In the genomic region with DNA sequence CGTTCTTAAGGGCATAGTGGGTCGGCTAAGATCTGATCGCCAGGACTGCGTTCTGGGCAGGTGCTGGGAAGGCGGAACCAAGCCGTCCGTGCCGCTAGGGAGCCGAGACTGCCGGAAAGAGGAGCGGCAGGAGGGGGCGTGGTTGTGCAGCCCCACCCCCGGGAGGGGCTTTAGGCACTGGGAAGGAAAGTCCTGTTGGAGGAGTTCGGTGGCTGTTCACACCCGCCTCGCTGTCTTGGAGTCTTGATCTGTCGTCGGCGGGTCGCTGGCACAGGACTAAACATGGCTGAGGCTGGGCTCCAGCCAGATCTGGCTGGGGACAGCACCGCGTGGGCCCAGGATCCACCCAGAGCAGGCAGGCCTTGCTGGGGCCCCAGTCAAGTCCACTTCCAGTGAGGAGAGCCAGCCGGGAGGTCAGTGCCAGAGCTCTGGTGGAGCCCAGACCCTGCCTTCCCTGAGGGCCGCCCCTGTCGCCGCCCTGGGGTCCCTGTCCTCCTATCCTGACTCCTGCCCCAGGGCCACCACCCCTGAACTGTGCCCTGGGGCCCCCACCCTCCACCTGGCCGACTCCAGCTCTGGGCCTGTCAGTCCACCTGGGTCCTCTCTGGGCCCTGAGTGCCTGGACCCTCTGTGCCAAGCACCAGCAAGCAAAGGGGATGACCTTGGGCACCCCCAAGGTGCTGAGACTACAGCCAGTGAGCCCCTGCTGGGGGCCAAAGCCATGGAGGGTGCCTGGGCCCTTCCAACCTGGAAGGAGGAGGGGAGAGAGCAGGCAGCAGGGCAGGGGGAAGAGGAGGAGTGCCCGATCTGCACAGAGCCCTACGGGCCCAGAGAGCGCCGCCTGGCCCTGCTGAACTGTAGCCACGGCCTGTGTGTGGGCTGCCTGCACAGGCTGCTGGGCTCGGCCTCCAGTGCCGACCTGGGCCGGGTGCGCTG, we compare ENCODE assay signal across 1 cellular context.
A peak's percentile ranks its signal among the peaks of the same experiment; 100 is the strongest.
TF ChIP-seq lines count a peak whose summit lies in the region.

No MANE protein-coding gene starts in this region.

TF ChIP-seq in HEK293, 187 proteins besides CTCF, POLR2A, EP300 and RAD21 (continued from another document and continues in another):
- TF ChIP-seq ZNF701 (tag by site-specific recombination; IDR thresholded peaks at IDR 0.05) (no peak), ZNF350 (tag by site-specific recombination; IDR thresholded peaks at IDR 0.05) (no peak), MYNN (tag by site-specific recombination; IDR thresholded peaks at IDR 0.05; ENCODE audit: borderline replicate concordance) (no peak), ZNF324 (tag by site-specific recombination; IDR thresholded peaks at IDR 0.05) (no peak), REPIN1 (tag by site-specific recombination; IDR thresholded peaks at IDR 0.05; ENCODE audit: low read depth) (no peak), KLF10 (tag by site-specific recombination; IDR thresholded peaks at IDR 0.05) (peak; percentile 45; the same call in 1 of the 2 replicates), KLF1 (tag by site-specific recombination; IDR thresholded peaks at IDR 0.05) (peak; percentile 89), ZNF266 (tag by site-specific recombination; IDR thresholded peaks at IDR 0.05; ENCODE audit: low read depth) (no peak), ZNF843 (tag by site-specific recombination; IDR thresholded peaks at IDR 0.05) (no peak), ZBTB8A (tag by site-specific recombination; IDR thresholded peaks at IDR 0.05) (no peak; the same call in 1 of the 2 replicates), ZNF621 (tag by site-specific recombination; IDR thresholded peaks at IDR 0.05) (no peak), ZNF585B (tag by site-specific recombination; IDR thresholded peaks at IDR 0.05) (no peak), ZNF548 (tag by site-specific recombination; IDR thresholded peaks at IDR 0.05) (no peak), ZNF146 (tag by site-specific recombination; IDR thresholded peaks at IDR 0.05) (no peak), YY1 (tag by site-specific recombination; IDR thresholded peaks at IDR 0.05) (no peak), ZNF837 (tag by site-specific recombination; IDR thresholded peaks at IDR 0.05) (no peak), ZNF624 (tag by site-specific recombination; IDR thresholded peaks at IDR 0.05) (no peak), KLF16 (tag by site-specific recombination; IDR thresholded peaks at IDR 0.05) (peak; percentile 60; the same call in 1 of the 2 replicates), ZNF19 (tag by site-specific recombination; IDR thresholded peaks at IDR 0.05; ENCODE audit: low read depth) (no peak), TRIM28 (IDR thresholded peaks at IDR 0.05; ENCODE audit: borderline replicate concordance, low read length) (no peak), ZNF23 (tag by site-specific recombination; IDR thresholded peaks at IDR 0.05; ENCODE audit: borderline replicate concordance) (no peak), ZNF335 (tag by site-specific recombination; conservative IDR thresholded peaks at IDR 0.05) (no peak), ZNF610 (tag by site-specific recombination; IDR thresholded peaks at IDR 0.05; ENCODE audit: borderline replicate concordance) (peak; percentile 98), SCRT1 (tag by site-specific recombination; IDR thresholded peaks at IDR 0.05; ENCODE audit: borderline replicate concordance) (no peak)
- TF ChIP-seq, protein P1, sequence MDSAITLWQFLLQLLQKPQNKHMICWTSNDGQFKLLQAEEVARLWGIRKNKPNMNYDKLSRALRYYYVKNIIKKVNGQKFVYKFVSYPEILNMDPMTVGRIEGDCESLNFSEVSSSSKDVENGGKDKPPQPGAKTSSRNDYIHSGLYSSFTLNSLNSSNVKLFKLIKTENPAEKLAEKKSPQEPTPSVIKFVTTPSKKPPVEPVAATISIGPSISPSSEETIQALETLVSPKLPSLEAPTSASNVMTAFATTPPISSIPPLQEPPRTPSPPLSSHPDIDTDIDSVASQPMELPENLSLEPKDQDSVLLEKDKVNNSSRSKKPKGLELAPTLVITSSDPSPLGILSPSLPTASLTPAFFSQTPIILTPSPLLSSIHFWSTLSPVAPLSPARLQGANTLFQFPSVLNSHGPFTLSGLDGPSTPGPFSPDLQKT (IDR thresholded peaks at IDR 0.05; ENCODE audit: borderline replicate concordance, low read depth, low read length): no peak
- TF ChIP-seq, protein P2, sequence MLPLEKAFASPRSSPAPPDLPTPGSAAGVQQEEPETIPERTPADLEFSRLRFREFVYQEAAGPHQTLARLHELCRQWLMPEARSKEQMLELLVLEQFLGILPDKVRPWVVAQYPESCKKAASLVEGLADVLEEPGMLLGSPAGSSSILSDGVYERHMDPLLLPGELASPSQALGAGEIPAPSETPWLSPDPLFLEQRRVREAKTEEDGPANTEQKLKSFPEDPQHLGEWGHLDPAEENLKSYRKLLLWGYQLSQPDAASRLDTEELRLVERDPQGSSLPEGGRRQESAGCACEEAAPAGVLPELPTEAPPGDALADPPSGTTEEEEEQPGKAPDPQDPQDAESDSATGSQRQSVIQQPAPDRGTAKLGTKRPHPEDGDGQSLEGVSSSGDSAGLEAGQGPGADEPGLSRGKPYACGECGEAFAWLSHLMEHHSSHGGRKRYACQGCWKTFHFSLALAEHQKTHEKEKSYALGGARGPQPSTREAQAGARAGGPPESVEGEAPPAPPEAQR (tag by site-specific recombination; IDR thresholded peaks at IDR 0.05): no peak
- TF ChIP-seq, protein P3, sequence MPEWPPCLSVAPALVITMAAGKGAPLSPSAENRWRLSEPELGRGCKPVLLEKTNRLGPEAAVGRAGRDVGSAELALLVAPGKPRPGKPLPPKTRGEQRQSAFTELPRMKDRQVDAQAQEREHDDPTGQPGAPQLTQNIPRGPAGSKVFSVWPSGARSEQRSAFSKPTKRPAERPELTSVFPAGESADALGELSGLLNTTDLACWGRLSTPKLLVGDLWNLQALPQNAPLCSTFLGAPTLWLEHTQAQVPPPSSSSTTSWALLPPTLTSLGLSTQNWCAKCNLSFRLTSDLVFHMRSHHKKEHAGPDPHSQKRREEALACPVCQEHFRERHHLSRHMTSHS (tag by site-specific recombination; IDR thresholded peaks at IDR 0.05): no peak
- TF ChIP-seq, protein P4, sequence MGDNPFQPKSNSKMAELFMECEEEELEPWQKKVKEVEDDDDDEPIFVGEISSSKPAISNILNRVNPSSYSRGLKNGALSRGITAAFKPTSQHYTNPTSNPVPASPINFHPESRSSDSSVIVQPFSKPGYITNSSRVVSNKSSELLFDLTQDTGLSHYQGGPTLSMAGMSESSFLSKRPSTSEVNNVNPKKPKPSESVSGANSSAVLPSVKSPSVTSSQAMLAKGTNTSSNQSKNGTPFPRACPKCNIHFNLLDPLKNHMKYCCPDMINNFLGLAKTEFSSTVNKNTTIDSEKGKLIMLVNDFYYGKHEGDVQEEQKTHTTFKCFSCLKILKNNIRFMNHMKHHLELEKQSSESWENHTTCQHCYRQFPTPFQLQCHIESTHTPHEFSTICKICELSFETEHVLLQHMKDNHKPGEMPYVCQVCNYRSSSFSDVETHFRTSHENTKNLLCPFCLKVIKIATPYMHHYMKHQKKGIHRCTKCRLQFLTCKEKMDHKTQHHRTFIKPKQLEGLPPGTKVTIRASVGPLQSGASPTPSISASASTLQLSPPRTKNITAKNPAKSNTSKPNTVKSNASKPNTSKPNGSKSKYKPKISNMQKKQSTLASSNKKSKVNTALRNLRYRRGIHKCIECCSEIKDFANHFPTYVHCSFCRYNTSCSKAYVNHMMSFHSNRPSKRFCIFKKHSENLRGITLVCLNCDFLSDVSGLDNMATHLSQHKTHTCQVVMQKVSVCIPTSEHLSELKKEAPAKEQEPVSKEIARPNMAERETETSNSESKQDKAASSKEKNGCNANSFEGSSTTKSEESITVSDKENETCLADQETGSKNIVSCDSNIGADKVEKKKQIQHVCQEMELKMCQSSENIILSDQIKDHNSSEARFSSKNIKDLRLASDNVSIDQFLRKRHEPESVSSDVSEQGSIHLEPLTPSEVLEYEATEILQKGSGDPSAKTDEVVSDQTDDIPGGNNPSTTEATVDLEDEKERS (tag by site-specific recombination; IDR thresholded peaks at IDR 0.05): no peak
- TF ChIP-seq, protein P5, sequence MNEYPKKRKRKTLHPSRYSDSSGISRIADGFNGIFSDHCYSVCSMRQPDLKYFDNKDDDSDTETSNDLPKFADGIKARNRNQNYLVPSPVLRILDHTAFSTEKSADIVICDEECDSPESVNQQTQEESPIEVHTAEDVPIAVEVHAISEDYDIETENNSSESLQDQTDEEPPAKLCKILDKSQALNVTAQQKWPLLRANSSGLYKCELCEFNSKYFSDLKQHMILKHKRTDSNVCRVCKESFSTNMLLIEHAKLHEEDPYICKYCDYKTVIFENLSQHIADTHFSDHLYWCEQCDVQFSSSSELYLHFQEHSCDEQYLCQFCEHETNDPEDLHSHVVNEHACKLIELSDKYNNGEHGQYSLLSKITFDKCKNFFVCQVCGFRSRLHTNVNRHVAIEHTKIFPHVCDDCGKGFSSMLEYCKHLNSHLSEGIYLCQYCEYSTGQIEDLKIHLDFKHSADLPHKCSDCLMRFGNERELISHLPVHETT (tag by site-specific recombination; IDR thresholded peaks at IDR 0.05): no peak
- TF ChIP-seq, protein P6, sequence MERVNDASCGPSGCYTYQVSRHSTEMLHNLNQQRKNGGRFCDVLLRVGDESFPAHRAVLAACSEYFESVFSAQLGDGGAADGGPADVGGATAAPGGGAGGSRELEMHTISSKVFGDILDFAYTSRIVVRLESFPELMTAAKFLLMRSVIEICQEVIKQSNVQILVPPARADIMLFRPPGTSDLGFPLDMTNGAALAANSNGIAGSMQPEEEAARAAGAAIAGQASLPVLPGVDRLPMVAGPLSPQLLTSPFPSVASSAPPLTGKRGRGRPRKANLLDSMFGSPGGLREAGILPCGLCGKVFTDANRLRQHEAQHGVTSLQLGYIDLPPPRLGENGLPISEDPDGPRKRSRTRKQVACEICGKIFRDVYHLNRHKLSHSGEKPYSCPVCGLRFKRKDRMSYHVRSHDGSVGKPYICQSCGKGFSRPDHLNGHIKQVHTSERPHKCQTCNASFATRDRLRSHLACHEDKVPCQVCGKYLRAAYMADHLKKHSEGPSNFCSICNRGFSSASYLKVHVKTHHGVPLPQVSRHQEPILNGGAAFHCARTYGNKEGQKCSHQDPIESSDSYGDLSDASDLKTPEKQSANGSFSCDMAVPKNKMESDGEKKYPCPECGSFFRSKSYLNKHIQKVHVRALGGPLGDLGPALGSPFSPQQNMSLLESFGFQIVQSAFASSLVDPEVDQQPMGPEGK (tag by site-specific recombination; IDR thresholded peaks at IDR 0.05): peak; percentile 85
- TF ChIP-seq, protein P7, sequence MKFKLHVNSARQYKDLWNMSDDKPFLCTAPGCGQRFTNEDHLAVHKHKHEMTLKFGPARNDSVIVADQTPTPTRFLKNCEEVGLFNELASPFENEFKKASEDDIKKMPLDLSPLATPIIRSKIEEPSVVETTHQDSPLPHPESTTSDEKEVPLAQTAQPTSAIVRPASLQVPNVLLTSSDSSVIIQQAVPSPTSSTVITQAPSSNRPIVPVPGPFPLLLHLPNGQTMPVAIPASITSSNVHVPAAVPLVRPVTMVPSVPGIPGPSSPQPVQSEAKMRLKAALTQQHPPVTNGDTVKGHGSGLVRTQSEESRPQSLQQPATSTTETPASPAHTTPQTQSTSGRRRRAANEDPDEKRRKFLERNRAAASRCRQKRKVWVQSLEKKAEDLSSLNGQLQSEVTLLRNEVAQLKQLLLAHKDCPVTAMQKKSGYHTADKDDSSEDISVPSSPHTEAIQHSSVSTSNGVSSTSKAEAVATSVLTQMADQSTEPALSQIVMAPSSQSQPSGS (tag by site-specific recombination; IDR thresholded peaks at IDR 0.05; ENCODE audit: low read depth): no peak
- TF ChIP-seq, protein P8, sequence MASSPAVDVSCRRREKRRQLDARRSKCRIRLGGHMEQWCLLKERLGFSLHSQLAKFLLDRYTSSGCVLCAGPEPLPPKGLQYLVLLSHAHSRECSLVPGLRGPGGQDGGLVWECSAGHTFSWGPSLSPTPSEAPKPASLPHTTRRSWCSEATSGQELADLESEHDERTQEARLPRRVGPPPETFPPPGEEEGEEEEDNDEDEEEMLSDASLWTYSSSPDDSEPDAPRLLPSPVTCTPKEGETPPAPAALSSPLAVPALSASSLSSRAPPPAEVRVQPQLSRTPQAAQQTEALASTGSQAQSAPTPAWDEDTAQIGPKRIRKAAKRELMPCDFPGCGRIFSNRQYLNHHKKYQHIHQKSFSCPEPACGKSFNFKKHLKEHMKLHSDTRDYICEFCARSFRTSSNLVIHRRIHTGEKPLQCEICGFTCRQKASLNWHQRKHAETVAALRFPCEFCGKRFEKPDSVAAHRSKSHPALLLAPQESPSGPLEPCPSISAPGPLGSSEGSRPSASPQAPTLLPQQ (tag by site-specific recombination; IDR thresholded peaks at IDR 0.05): no peak
- TF ChIP-seq, protein P9, sequence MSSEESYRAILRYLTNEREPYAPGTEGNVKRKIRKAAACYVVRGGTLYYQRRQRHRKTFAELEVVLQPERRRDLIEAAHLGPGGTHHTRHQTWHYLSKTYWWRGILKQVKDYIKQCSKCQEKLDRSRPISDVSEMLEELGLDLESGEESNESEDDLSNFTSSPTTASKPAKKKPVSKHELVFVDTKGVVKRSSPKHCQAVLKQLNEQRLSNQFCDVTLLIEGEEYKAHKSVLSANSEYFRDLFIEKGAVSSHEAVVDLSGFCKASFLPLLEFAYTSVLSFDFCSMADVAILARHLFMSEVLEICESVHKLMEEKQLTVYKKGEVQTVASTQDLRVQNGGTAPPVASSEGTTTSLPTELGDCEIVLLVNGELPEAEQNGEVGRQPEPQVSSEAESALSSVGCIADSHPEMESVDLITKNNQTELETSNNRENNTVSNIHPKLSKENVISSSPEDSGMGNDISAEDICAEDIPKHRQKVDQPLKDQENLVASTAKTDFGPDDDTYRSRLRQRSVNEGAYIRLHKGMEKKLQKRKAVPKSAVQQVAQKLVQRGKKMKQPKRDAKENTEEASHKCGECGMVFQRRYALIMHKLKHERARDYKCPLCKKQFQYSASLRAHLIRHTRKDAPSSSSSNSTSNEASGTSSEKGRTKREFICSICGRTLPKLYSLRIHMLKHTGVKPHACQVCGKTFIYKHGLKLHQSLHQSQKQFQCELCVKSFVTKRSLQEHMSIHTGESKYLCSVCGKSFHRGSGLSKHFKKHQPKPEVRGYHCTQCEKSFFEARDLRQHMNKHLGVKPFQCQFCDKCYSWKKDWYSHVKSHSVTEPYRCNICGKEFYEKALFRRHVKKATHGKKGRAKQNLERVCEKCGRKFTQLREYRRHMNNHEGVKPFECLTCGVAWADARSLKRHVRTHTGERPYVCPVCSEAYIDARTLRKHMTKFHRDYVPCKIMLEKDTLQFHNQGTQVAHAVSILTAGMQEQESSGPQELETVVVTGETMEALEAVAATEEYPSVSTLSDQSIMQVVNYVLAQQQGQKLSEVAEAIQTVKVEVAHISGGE (tag by site-specific recombination; conservative IDR thresholded peaks at IDR 0.05; ENCODE audit: low read depth): peak; percentile 43; the same call in 1 of the 2 replicates
- TF ChIP-seq, protein P10, sequence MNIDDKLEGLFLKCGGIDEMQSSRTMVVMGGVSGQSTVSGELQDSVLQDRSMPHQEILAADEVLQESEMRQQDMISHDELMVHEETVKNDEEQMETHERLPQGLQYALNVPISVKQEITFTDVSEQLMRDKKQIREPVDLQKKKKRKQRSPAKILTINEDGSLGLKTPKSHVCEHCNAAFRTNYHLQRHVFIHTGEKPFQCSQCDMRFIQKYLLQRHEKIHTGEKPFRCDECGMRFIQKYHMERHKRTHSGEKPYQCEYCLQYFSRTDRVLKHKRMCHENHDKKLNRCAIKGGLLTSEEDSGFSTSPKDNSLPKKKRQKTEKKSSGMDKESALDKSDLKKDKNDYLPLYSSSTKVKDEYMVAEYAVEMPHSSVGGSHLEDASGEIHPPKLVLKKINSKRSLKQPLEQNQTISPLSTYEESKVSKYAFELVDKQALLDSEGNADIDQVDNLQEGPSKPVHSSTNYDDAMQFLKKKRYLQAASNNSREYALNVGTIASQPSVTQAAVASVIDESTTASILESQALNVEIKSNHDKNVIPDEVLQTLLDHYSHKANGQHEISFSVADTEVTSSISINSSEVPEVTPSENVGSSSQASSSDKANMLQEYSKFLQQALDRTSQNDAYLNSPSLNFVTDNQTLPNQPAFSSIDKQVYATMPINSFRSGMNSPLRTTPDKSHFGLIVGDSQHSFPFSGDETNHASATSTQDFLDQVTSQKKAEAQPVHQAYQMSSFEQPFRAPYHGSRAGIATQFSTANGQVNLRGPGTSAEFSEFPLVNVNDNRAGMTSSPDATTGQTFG (tag by site-specific recombination; IDR thresholded peaks at IDR 0.05; ENCODE audit: borderline replicate concordance): no peak
